ENCODE assay signal across 10 cellular contexts in genomic region chr11:15843309-15843857, GRCh38.
A peak's percentile ranks its signal among the peaks of the same experiment; 100 is the strongest.
DNase-seq lines count a peak whose midpoint lies in the region; ATAC-seq, FAIRE-seq and TF ChIP-seq lines count a peak whose summit lies in the region.
"Had no signal": no experiment of that assay in that cellular context is flagged by ENCODE, and none has a peak within 500 bp of the region (broad histone marks: within the 10 kb centered on the region; RNA-seq: fewer than 3 reads in every experiment).

No MANE protein-coding gene starts in this region.

- no peak overlapping the region for H4K8ac ChIP-seq in trophoblast cell (ENCODE audit: low read depth, low read length)

- no peak overlapping the region for H4K91ac ChIP-seq in trophoblast cell (ENCODE audit: low read depth, low read length)

- H2BK5ac ChIP-seq in trophoblast cell (ENCODE audit: low read depth, low read length, poor library complexity) = no peak overlapping the region

- H3K9me3 ChIP-seq in fibroblast of lung (ENCODE audit: control insufficient read depth, insufficient read depth, low read depth, low read length) = no peaks in the 10 kb centered on the region
- no peaks in the 10 kb centered on the region for H3K9me3 ChIP-seq in trophoblast cell (ENCODE audit: insufficient read depth, low read depth, low read length)

- WGBS in trophoblast cell (ENCODE audit: extremely low coverage, insufficient coverage, insufficient read length) = no CpG with 5 or more reads among the region's 10 CpGs

- H2AK5ac ChIP-seq in trophoblast cell (ENCODE audit: low read length) = no peak overlapping the region

- H3K27ac ChIP-seq in fibroblast of lung (ENCODE audit: insufficient read depth, low read length) (no peak overlapping the region), trophoblast cell (ENCODE audit: low read depth, low read length) (peak overlapping the region; percentile 19)

- H3K27me3 ChIP-seq in H7 (ENCODE audit: control insufficient read depth, insufficient read depth, low read length) (no peaks in the 10 kb centered on the region), fibroblast of lung (ENCODE audit: control insufficient read depth, insufficient read depth, low read length) (no peaks in the 10 kb centered on the region), trophoblast cell (ENCODE audit: insufficient read depth, low read length) (no peaks in the 10 kb centered on the region)

- no peak overlapping the region for H3K4me3 ChIP-seq in H7 (ENCODE audit: insufficient read depth, low read depth, low read length)
- H3K4me3 ChIP-seq in fibroblast of lung (replicated peaks in 1 of 4; ENCODE audit: control extremely low read depth in 1 of 4, insufficient read depth in 1 of 4, low read depth in 3 of 4, low read length in 4 of 4) = no peak overlapping the region
- no peak overlapping the region for H3K4me3 ChIP-seq in trophoblast cell (ENCODE audit: low read depth, low read length)

- H3K4me1 ChIP-seq in fibroblast of lung (ENCODE audit: control insufficient read depth, extremely low read depth, insufficient read depth, low read length) (no peaks in the 10 kb centered on the region), trophoblast cell (ENCODE audit: control insufficient read depth in 1 of 2, insufficient read depth in 2 of 2, low read length in 2 of 2) (peaks cover 2 to 7% of the 10 kb centered on the region in 2 experiments)

- no peak overlapping the region for H4K12ac ChIP-seq in trophoblast cell (ENCODE audit: low read depth, low read length)

- no peaks in the 10 kb centered on the region for H4K20me1 ChIP-seq in fibroblast of lung (ENCODE audit: control insufficient read depth, extremely low read depth, insufficient read depth, low read length)

- no peak overlapping the region for H3K23ac ChIP-seq in trophoblast cell (ENCODE audit: low read length)

- FAIRE-seq in HTR-8/SVneo (lab: Jason Lieb, UNC) (no peak), GM19239 (lab: Jason Lieb, UNC) (no peak)

- H3K79me2 ChIP-seq in fibroblast of lung (ENCODE audit: control insufficient read depth, insufficient read depth, low read length) (no peaks in the 10 kb centered on the region), trophoblast cell (ENCODE audit: control insufficient read depth, insufficient read depth, low read length, poor library complexity) (no peaks in the 10 kb centered on the region)

- DNase-seq in H7 = peak; percentile 15
- peak; percentile 84 for DNase-seq in NCI-H69 (lab: John Stamatoyannopoulos, UW)
- DNase-seq in fibroblast of lung (ENCODE audit: low read depth in 2 of 2) = peak; percentile 17 to 72
- DNase-seq in trophoblast cell = no peak
- DNase-seq in HTR-8/SVneo (ENCODE audit: insufficient read length, low spot score) = no peak
- DNase-seq in GM19239 (ENCODE audit: insufficient read length, low spot score) = no peak
- DNase-seq: activated effector memory CD4-positive, alpha-beta T cell treated with anti-CD3 and anti-CD28 coated beads, Interleukin-2, amount 50 U/mL, for 16 hours; stimulated activated naive CD4-positive, alpha-beta T cell had no signal

- no peak overlapping the region for H3K18ac ChIP-seq in trophoblast cell (ENCODE audit: low read length)

- H2BK120ac ChIP-seq in trophoblast cell (ENCODE audit: insufficient read depth, low read length, poor library complexity) = no peak overlapping the region

- no peak overlapping the region for H3K4me2 ChIP-seq in fibroblast of lung (ENCODE audit: extremely low read depth, insufficient read depth, low read length)
- no peak overlapping the region for H3K4me2 ChIP-seq in trophoblast cell (ENCODE audit: low read length)

- H2AFZ ChIP-seq in fibroblast of lung (ENCODE audit: low read length) (no peak overlapping the region), trophoblast cell (ENCODE audit: insufficient read depth, low read length, poor library complexity) (no peak overlapping the region)

- no peaks in the 10 kb centered on the region for H3K79me1 ChIP-seq in trophoblast cell (ENCODE audit: low read length)

- no peak overlapping the region for H3K9ac ChIP-seq in fibroblast of lung (ENCODE audit: insufficient read depth, low read length)
- no peak overlapping the region for H3K9ac ChIP-seq in trophoblast cell (ENCODE audit: low read length)

- no peak overlapping the region for H3K14ac ChIP-seq in trophoblast cell (ENCODE audit: low read length)

- H3K4ac ChIP-seq in trophoblast cell (ENCODE audit: low read depth, low read length) = no peak overlapping the region

- no peak overlapping the region for H2BK12ac ChIP-seq in trophoblast cell (ENCODE audit: low read length)

- no peaks in the 10 kb centered on the region for H3K36me3 ChIP-seq in H7 (replicated peaks; ENCODE audit: control insufficient read depth, insufficient read depth, low read length)
- no peaks in the 10 kb centered on the region for H3K36me3 ChIP-seq in fibroblast of lung (ENCODE audit: control insufficient read depth, insufficient read depth, low read length)
- no peaks in the 10 kb centered on the region for H3K36me3 ChIP-seq in trophoblast cell (ENCODE audit: control insufficient read depth in 1 of 2, insufficient read depth in 2 of 2, low read length in 2 of 2)

- ATAC-seq in GM18502 (IDR thresholded peaks at IDR 0.05; ENCODE audit: poor library complexity, unreplicated experiment) (no peak), HG03432 (IDR thresholded peaks at IDR 0.05; ENCODE audit: unreplicated experiment) (no peak)

- TF ChIP-seq CTCF in fibroblast of lung (conservative IDR thresholded peaks at IDR 0.05 in 1 of 2, IDR thresholded peaks at IDR 0.05 in 1 of 2; ENCODE audit: low read depth in 1 of 2, low read length in 2 of 2) = no peak

Comparison
In these comparisons a context has a peak if more than half of its experiments do, and no peak if none do; other contexts are left out.
1. DNase-seq: peak in H7 (single experiment), NCI-H69 (single experiment) and fibroblast of lung (2 of 2); none in trophoblast cell (0 of 2), HTR-8/SVneo (single experiment) and GM19239 (single experiment).